Comparison of ENCODE assay signal across 8 cellular contexts in the genomic region with DNA sequence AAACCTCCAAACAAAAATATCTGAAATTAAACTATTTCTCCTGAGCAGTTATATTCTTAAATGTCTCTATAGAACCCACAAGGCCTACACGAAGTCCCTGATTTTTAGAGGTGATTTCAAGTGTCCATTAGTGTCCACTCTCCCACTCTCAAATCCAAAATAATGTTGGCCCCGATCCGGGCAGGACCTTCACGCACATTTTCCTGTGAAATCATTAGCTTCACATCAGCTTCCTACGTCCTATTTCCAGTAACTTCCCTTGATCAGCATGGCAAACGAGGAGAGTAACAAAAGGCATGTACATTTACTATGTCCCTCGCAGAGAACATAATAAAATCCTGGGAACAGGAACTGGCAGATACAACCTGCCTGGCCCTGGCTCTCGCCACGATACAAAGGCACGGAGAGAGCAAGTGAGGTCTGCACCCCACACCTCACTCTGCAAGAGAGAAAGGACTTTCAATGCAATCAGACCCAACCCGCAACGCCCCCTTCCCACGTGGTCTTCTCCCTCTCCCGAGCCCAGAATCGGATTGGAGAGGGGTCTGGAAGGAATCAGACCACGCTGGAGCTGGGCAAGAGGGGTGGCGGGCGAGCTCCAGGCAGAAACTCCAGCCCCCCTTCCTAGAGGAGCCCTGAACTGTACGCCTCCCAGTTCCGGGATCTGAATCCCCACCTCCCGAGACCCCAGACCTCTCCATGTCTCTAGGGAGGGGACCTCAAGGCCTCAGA. TPM values are rescaled to one million over a fixed set of nuclear protein-coding genes. Genes with fewer than 3 reads are reported as not detected.
DNase-seq lines count a peak whose midpoint lies in the region; ATAC-seq, FAIRE-seq and TF ChIP-seq lines count a peak whose summit lies in the region.

No MANE protein-coding gene starts in this region.

- peak overlapping the region; percentile 93 for H3K27ac ChIP-seq in HUES6 (ENCODE audit: low read depth, low read length)
- H3K27ac ChIP-seq in Panc1 (ENCODE audit: low read length): peak overlapping the region; percentile 93
- H3K27ac ChIP-seq in pancreas: peak overlapping the region; percentile 71 to 88 (median 80)
- peak overlapping the region; percentile 85 to 97 for H3K27ac ChIP-seq in uterus

- no peak for TF ChIP-seq POLR2A in uterus (IDR thresholded peaks at IDR 0.05)

- no peak for FAIRE-seq in pancreas (lab: Jason Lieb, UNC)

- 1% methylated on average over 21 of the region's 21 CpGs for WGBS in pancreas, 2 donors

- BruUV-seq in Panc1 (replicated peaks; lab: Mats Ljungman, UMichigan): no TSS peak

- TF ChIP-seq CTCF in BE2C (IDR thresholded peaks at IDR 0.05; ENCODE audit: low read depth, low read length) (no peak), Panc1 (IDR thresholded peaks at IDR 0.05) (no peak), pancreas (IDR thresholded peaks at IDR 0.05) (no peak), uterus (IDR thresholded peaks at IDR 0.05) (no peak)

- POLR2A ChIA-PET in Panc1 (lab: Charles Lee): no interaction called here

- H3K27me3 ChIP-seq in BE2C (no peaks in the 10 kb centered on the region), HUES6 (ENCODE audit: control insufficient read depth, insufficient read depth, low read length) (no peaks in the 10 kb centered on the region), Panc1 (ENCODE audit: control insufficient read depth, insufficient read depth, low read length) (no peaks in the 10 kb centered on the region), pancreas (no peaks in the 10 kb centered on the region), uterus (no peaks in the 10 kb centered on the region)

- H3K4me1 ChIP-seq in BE2C (peaks cover 10% of the 10 kb centered on the region), HUES6 (ENCODE audit: control insufficient read depth, insufficient read depth, low read length) (peaks cover 25% of the 10 kb centered on the region), Panc1 (ENCODE audit: control insufficient read depth, insufficient read depth, low read length) (peaks cover 14% of the 10 kb centered on the region), pancreas (peaks cover 7 to 29% (median 7%) of the 10 kb centered on the region in 3 donors), uterus (no peaks in the 10 kb centered on the region)

- no peaks in the 10 kb centered on the region for H3K9me3 ChIP-seq in BE2C
- H3K9me3 ChIP-seq in HUES6 (ENCODE audit: control insufficient read depth, insufficient read depth, low read depth, low read length): no peaks in the 10 kb centered on the region
- H3K9me3 ChIP-seq in Panc1 (ENCODE audit: control insufficient read depth, insufficient read depth, low read depth, low read length): no peaks in the 10 kb centered on the region
- no peaks in the 10 kb centered on the region for H3K9me3 ChIP-seq in pancreas
- no peaks in the 10 kb centered on the region for H3K9me3 ChIP-seq in uterus

- intact Hi-C loops in Panc1 (cut with micrococcal nuclease; ENCODE audit: unreplicated experiment): no loop called here
- intact Hi-C loops in left cardiac atrium (cut with DNase I): no loop called here
- intact Hi-C loops in pancreas (cut with DNase I): no loop called here
- intact Hi-C loops in uterus (cut with DNase I; ENCODE audit: low total_unique reads): no loop called here

- ATAC-seq in GM19035 (IDR thresholded peaks at IDR 0.05; ENCODE audit: unreplicated experiment): peak; percentile 3
- ATAC-seq in Panc1: peak; percentile 19
- peak; percentile 28 to 42 for ATAC-seq in left cardiac atrium
- peak; percentile 25 to 55 (median 35) for ATAC-seq in pancreas

- H3K9ac ChIP-seq in HUES6 (ENCODE audit: low read length): peak overlapping the region; percentile 95

- CTCF ChIA-PET in Panc1 (lab: Charles Lee): interaction anchor here (1.5 kb wide), 1 partner anchor 15 kb away, joined by 5 read pairs; no protein-coding TSS in a partner anchor

- in situ Hi-C loops in Panc1 (cut with HindIII; ENCODE audit: low pct_unique_long_range_greater_than_20kb, low sequenced_read_pairs): no loop called here

- H3K36me3 ChIP-seq in BE2C: peaks cover 18% of the 10 kb centered on the region
- peaks cover 7% of the 10 kb centered on the region; the same call in 1 of the 2 replicates for H3K36me3 ChIP-seq in HUES6 (ENCODE audit: control insufficient read depth, insufficient read depth, low read length)
- peaks cover 5% of the 10 kb centered on the region for H3K36me3 ChIP-seq in Panc1 (ENCODE audit: control insufficient read depth, insufficient read depth, low read length)
- no peaks in the 10 kb centered on the region for H3K36me3 ChIP-seq in pancreas
- H3K36me3 ChIP-seq in uterus: no peaks in the 10 kb centered on the region

- DNase-seq in BE2C: peak; percentile 84
- DNase-seq in Panc1 (ENCODE audit: low read depth, low spot score): no peak
- DNase-seq in amniotic epithelial cell (ENCODE audit: low read depth): peak; percentile 61
- peak; percentile 48 for DNase-seq in left cardiac atrium
- peak; percentile 35 to 72 (median 44) for DNase-seq in pancreas
- peak; percentile 47 to 48 for DNase-seq in uterus

- H3K4me3 ChIP-seq in BE2C (ENCODE audit: low read depth, low read length) (peak overlapping the region; percentile 97), HUES6 (ENCODE audit: low read depth, low read length) (peak overlapping the region; percentile 93), Panc1 (ENCODE audit: low read depth in 2 of 2, low read length in 2 of 2) (peak overlapping the region; percentile 83 to 89), pancreas (peak overlapping the region; percentile 58 to 99 (median 85)), uterus (peak overlapping the region; percentile 54 to 63)

RNA-seq across cellular contexts. Expression of a gene that starts 17.5 kb away (rescaled TPM):
- not detected for polyA plus RNA-seq in BE2C (2012; ENCODE audit: insufficient read depth, insufficient read length, low read depth)
- total RNA-seq in Panc1 (2021; ENCODE audit: unreplicated experiment) (not detected), left cardiac atrium (not detected), pancreas (not detected), uterus (not detected)
- polyA plus RNA-seq in Panc1 (2012; ENCODE audit: insufficient read length): not detected
- not detected for polyA plus RNA-seq in pancreas

RNA-seq across cellular contexts. Expression of a gene that starts 48.4 kb away (rescaled TPM):
- polyA plus RNA-seq in BE2C (2012; ENCODE audit: insufficient read depth, insufficient read length, low read depth): 34.2 TPM
- total RNA-seq in Panc1 (2021; ENCODE audit: unreplicated experiment) (131 TPM), left cardiac atrium (10 to 100 TPM; 28.1 to 49.6 TPM), pancreas (10 to 100 TPM in 5 of 6 donors, 1 to 10 TPM in 1; 9.1 to 31.6 (median 14.9) TPM), uterus (10 to 100 TPM in 3 of 4 donors, 1 to 10 TPM in 1; 4.7 to 75.1 (median 41.9) TPM)
- polyA plus RNA-seq in Panc1 (2012; ENCODE audit: insufficient read length): 54.5 TPM
- 10 to 100 TPM; 11.3 to 12.4 TPM for polyA plus RNA-seq in pancreas

RNA-seq across cellular contexts. Expression of a gene that starts 48.4 kb away (rescaled TPM):
- 25.0 TPM for polyA plus RNA-seq in BE2C (2012; ENCODE audit: insufficient read depth, insufficient read length, low read depth)
- total RNA-seq in Panc1 (2021; ENCODE audit: unreplicated experiment) (11.4 TPM), left cardiac atrium (10 to 100 TPM; 13.5 to 18.9 TPM), pancreas (10 to 100 TPM in 3 of 6 donors, 1 to 10 TPM in 3; 7.7 to 11.9 (median 10.1) TPM), uterus (10 to 100 TPM; 13.8 to 40.8 (median 22.0) TPM)
- polyA plus RNA-seq in Panc1 (2012; ENCODE audit: insufficient read length): 5.5 TPM
- polyA plus RNA-seq in pancreas: 1 to 10 TPM; 5.2 to 10.0 TPM
